ENCODE assay signal across 27 cellular contexts in the genomic region with DNA sequence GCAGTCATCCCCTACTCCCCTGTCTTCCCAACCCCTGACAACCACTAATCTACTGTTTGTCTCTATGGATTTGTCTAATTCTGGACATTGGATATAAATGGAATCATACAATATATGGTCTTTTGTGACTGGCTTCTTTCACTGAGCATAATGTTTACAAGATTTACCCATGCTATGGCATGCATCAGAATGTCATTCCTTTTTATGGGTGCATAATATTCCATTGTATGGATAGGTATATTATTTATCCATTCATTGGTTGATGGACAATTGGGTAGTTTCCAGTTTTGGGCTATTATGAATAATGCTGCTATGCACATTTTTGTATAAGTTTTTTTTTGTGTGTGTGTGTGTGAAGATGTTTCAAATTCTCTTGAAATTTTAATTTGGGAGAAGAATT.
"Had no signal": no experiment of that assay in that cellular context is flagged by ENCODE, and none has a peak within 500 bp of the region (broad histone marks: within the 10 kb centered on the region; RNA-seq: fewer than 3 reads in every experiment).

No MANE protein-coding gene starts in this region.

- H3K36me3 ChIP-seq: suprapubic skin, thoracic aorta, thyroid gland, tibial artery, transverse colon, upper lobe of left lung, upper lobe of right lung, uterus, vagina had no signal

- H3K27ac ChIP-seq: stomach, suprapubic skin, testis, thoracic aorta, thyroid gland, tibial artery, tibial nerve, transverse colon, upper lobe of left lung, upper lobe of right lung, uterus, vagina had no signal

- H3K4me1 ChIP-seq: stomach, suprapubic skin, testis, thyroid gland, tibial nerve, transverse colon, upper lobe of left lung, upper lobe of right lung, uterus, vagina had no signal

- H3K4me3 ChIP-seq: stomach, suprapubic skin, testis, thoracic aorta, thyroid gland, tibial artery, tibial nerve, transverse colon, upper lobe of left lung, upper lobe of right lung, uterus, vagina had no signal

- ATAC-seq: stimulated activated effector memory CD8-positive, alpha-beta T cell treated with anti-CD3 and anti-CD28 coated beads, Interleukin-12 subunit alpha, Interleukin-12 subunit beta, amount 100 ng/mL, for 72 hours; stimulated activated memory B cell treated with anti-CD40 and anti-IgM and Interleukin-4, amounts not matched to agents 10 μg/mL and 1 μg/mL and 100 μg/mL, for 72 hours; stimulated activated naive B cell treated with anti-CD40 and anti-IgM and Interleukin-4, amounts not matched to agents 10 μg/mL and 1 μg/mL and 100 μg/mL, for 72 hours; stimulated activated naive CD8-positive, alpha-beta T cell treated with anti-CD3 and anti-CD28 coated beads, Interleukin-15, amount 100 ng/mL, for 72 hours; stimulated activated naive CD8-positive, alpha-beta T cell treated with anti-CD3 and anti-CD28 coated beads, Interleukin-15, Interleukin-2, amounts not matched to agents 100 U/mL and 50 U/mL, for 24 hours; upper lobe of right lung had no signal

- DNase-seq: stimulated activated CD4-positive, alpha-beta T cell treated with anti-CD3 and anti-CD28 coated beads, Interleukin-2, amount 100 ng/mL, for 48 hours; stimulated activated CD4-positive, alpha-beta T cell treated with anti-CD3 and anti-CD28 coated beads, Interleukin-4, amount 100 ng/mL, for 1 hour; stimulated activated CD4-positive, alpha-beta T cell treated with anti-CD3 and anti-CD28 coated beads, Interleukin-4, amount 100 ng/mL, for 24 hours; stimulated activated CD4-positive, alpha-beta T cell treated with anti-CD3 and anti-CD28 coated beads, Interleukin-4, amount 100 ng/mL, for 4 hours; stimulated activated CD8-positive, alpha-beta memory T cell treated with anti-CD3 and anti-CD28 coated beads, Interleukin-4, amount 100 ng/mL, for 48 hours; stimulated activated naive B cell treated with anti-CD40 and anti-IgM and Interleukin-4, amounts not matched to agents 10 μg/mL and 1 μg/mL and 100 μg/mL, for 72 hours; stimulated activated naive CD4-positive, alpha-beta T cell; stimulated activated naive CD4-positive, alpha-beta T cell treated with Interleukin-2 at 50 U/mL for 16 hours; stimulated activated naive CD8-positive, alpha-beta T cell treated with anti-CD3 and anti-CD28 coated beads, Interleukin-15, amount 100 ng/mL, for 72 hours; stimulated activated naive CD8-positive, alpha-beta T cell treated with anti-CD3 and anti-CD28 coated beads, Interleukin-15, Interleukin-2, amounts not matched to agents 100 U/mL and 50 U/mL, for 24 hours; stomach; substantia nigra; testis; thyroid gland; tibial artery; transverse colon; trophoblast cell; upper lobe of left lung; upper lobe of right lung; uterus had no signal

- H3K9me3 ChIP-seq: stomach, suprapubic skin, testis, thoracic aorta, thyroid gland, tibial artery, tibial nerve, transverse colon, upper lobe of left lung, upper lobe of right lung, uterus, vagina had no signal

- FAIRE-seq: urothelium cell line had no signal

- H3K27me3 ChIP-seq: stomach, suprapubic skin, testis, thyroid gland, tibial artery, tibial nerve, transverse colon, upper lobe of left lung, upper lobe of right lung, uterus, vagina had no signal
